Comparison of ENCODE assay signal across 1 cellular context in the genomic region with DNA sequence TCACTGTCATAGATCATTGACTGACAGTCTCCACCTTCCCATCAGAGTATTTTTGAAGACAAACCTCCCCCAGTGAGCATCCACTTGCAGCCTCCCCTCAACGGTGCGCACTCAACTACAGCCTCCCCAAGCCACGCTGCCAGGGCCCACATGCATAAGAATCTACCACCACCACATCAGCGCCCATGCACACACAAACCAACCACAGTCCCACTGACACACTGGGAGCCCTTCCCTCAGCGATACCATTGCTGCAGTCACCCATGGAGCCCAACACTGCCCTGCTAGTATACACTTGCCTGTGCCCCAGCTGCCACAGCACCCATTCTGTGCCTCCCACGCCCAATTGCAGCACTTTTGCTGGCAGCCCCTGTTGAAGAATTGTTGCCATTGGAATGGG.
TF ChIP-seq lines count a peak whose summit lies in the region.

No MANE protein-coding gene starts in this region.

TF ChIP-seq in GM23338, 12 proteins besides CTCF, POLR2A, EP300 and RAD21:
- TF ChIP-seq NANOG (IDR thresholded peaks at IDR 0.05; ENCODE audit: borderline replicate concordance) (no peak), POLR2AphosphoS5 (IDR thresholded peaks at IDR 0.05; ENCODE audit: low read depth) (no peak), ZNF331 (CRISPR knock-in tag; IDR thresholded peaks at IDR 0.05; ENCODE audit: low read depth) (no peak), CREB1 (CRISPR knock-in tag; IDR thresholded peaks at IDR 0.05; ENCODE audit: low read depth) (no peak), EZH2phosphoT487 (IDR thresholded peaks at IDR 0.05; ENCODE audit: unreplicated experiment) (no peak), ZNF114 (CRISPR knock-in tag; IDR thresholded peaks at IDR 0.05) (no peak), EZH2 (IDR thresholded peaks at IDR 0.05; ENCODE audit: low read depth, unreplicated experiment) (no peak), STAT1 (IDR thresholded peaks at IDR 0.05; ENCODE audit: unreplicated experiment) (no peak), JUNB (IDR thresholded peaks at IDR 0.05; ENCODE audit: unreplicated experiment) (no peak), ZNF462 (CRISPR knock-in tag; IDR thresholded peaks at IDR 0.05) (no peak)
- TF ChIP-seq, protein P1, sequence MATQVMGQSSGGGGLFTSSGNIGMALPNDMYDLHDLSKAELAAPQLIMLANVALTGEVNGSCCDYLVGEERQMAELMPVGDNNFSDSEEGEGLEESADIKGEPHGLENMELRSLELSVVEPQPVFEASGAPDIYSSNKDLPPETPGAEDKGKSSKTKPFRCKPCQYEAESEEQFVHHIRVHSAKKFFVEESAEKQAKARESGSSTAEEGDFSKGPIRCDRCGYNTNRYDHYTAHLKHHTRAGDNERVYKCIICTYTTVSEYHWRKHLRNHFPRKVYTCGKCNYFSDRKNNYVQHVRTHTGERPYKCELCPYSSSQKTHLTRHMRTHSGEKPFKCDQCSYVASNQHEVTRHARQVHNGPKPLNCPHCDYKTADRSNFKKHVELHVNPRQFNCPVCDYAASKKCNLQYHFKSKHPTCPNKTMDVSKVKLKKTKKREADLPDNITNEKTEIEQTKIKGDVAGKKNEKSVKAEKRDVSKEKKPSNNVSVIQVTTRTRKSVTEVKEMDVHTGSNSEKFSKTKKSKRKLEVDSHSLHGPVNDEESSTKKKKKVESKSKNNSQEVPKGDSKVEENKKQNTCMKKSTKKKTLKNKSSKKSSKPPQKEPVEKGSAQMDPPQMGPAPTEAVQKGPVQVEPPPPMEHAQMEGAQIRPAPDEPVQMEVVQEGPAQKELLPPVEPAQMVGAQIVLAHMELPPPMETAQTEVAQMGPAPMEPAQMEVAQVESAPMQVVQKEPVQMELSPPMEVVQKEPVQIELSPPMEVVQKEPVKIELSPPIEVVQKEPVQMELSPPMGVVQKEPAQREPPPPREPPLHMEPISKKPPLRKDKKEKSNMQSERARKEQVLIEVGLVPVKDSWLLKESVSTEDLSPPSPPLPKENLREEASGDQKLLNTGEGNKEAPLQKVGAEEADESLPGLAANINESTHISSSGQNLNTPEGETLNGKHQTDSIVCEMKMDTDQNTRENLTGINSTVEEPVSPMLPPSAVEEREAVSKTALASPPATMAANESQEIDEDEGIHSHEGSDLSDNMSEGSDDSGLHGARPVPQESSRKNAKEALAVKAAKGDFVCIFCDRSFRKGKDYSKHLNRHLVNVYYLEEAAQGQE (IDR thresholded peaks at IDR 0.05; ENCODE audit: unreplicated experiment) = no peak
- TF ChIP-seq, protein P2, sequence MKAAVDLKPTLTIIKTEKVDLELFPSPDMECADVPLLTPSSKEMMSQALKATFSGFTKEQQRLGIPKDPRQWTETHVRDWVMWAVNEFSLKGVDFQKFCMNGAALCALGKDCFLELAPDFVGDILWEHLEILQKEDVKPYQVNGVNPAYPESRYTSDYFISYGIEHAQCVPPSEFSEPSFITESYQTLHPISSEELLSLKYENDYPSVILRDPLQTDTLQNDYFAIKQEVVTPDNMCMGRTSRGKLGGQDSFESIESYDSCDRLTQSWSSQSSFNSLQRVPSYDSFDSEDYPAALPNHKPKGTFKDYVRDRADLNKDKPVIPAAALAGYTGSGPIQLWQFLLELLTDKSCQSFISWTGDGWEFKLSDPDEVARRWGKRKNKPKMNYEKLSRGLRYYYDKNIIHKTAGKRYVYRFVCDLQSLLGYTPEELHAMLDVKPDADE (IDR thresholded peaks at IDR 0.05) = no peak
